Comparison of ENCODE assay signal across 24 cellular contexts in genomic region chr1:184257873-184258272, GRCh38.
"Had no signal": no experiment of that assay in that cellular context is flagged by ENCODE, and none has a peak within 500 bp of the region (broad histone marks: within the 10 kb centered on the region; RNA-seq: fewer than 3 reads in every experiment).

No MANE protein-coding gene starts in this region.

- H3K4me2 ChIP-seq: KMS-11 had no signal

- H3K27me3 ChIP-seq: SJSA1 had no signal

- H3K4me1 Mint-ChIP-seq: IgD-negative memory B cell had no signal

- FAIRE-seq: K562 had no signal

- H3K9me3 ChIP-seq: SJSA1 had no signal

- H3K4me3 ChIP-seq: K562, SJSA1, SK-N-MC had no signal

- H3K36me3 ChIP-seq: SJSA1 had no signal

- H3K36me3 Mint-ChIP-seq: IgD-negative memory B cell had no signal

- H3K27ac Mint-ChIP-seq: IgD-negative memory B cell had no signal

- H3K4me3 Mint-ChIP-seq: IgD-negative memory B cell had no signal

- DNase-seq: Kasumi-1; MM.1S; NCI-H1092 treated with DMSO at 0.1 percent for 48 hours; NCI-H1436; NCI-H187; NCI-H2029; NCI-H2081 treated with DMSO at 0.1 percent for 48 hours; NCI-H2171; NCI-H226; NCI-H446; NCI-H510A; NCI-H524 treated with DMSO at 0.1 percent for 48 hours; NCI-H69; NCI-H774; NK-92 treated with Interleukin-12 subunit alpha and Interleukin-12 subunit beta, amount 100 ng/mL, for 24 hours; PC-3; SIG-M5 had no signal

- H3K9ac ChIP-seq: KMS-11 had no signal

- ATAC-seq: K562, Panc1, PC-3 had no signal

- H3K27ac ChIP-seq: KMS-11, RWPE1, SJSA1, SK-N-MC had no signal
